14 cellular contexts compared by ENCODE assay signal in genomic region chr11:45209000-45209399, GRCh38.
DNase-seq lines count a peak whose midpoint lies in the region; ATAC-seq and TF ChIP-seq lines count a peak whose summit lies in the region.
"Had no signal": no experiment of that assay in that cellular context is flagged by ENCODE, and none has a peak within 500 bp of the region (broad histone marks: within the 10 kb centered on the region; RNA-seq: fewer than 3 reads in every experiment).

No MANE protein-coding gene starts in this region.

- 82 to 85% methylated on average over 17 to 23 of the region's 23 CpGs for WGBS in heart right ventricle, 2 donors
- 78% methylated on average over 23 of the region's 23 CpGs for WGBS in urinary bladder

- H3K27ac ChIP-seq in heart right ventricle (peak overlapping the region in 6 of 10 donors; percentile 78 to 92 (median 80)), lower lobe of right lung (peak overlapping the region; percentile 86), rectal smooth muscle tissue (ENCODE audit: low read depth, low read length) (peak overlapping the region; percentile 93), urinary bladder (ENCODE audit: low read depth) (peak overlapping the region; percentile 54)
- no peak overlapping the region for H3K27ac ChIP-seq in effector memory CD4-positive, alpha-beta T cell (ENCODE audit: insufficient read depth, low read length, poor library complexity, severe bottlenecking)
- H3K27ac ChIP-seq: SJCRH30 had no signal

- no peaks in the 10 kb centered on the region for H3K9me3 ChIP-seq in heart right ventricle
- no peaks in the 10 kb centered on the region for H3K9me3 ChIP-seq in lower lobe of right lung
- no peaks in the 10 kb centered on the region for H3K9me3 ChIP-seq in effector memory CD4-positive, alpha-beta T cell (ENCODE audit: control insufficient read depth, low read length)
- H3K9me3 ChIP-seq: SJCRH30 had no signal

- ATAC-seq in heart right ventricle: no peak
- no peak for ATAC-seq in lower lobe of right lung
- ATAC-seq: activated T-cell treated with anti-CD3 and anti-CD28 coated beads, Interleukin-2, amount 50 U/mL, for 72 hours; T-helper 17 cell had no signal

- no peak overlapping the region for H3K4me3 ChIP-seq in heart right ventricle
- H3K4me3 ChIP-seq in lower lobe of right lung: no peak overlapping the region
- H3K4me3 ChIP-seq in rectal smooth muscle tissue (ENCODE audit: low read length): no peak overlapping the region
- H3K4me3 ChIP-seq in urinary bladder (ENCODE audit: low read depth, low read length): no peak overlapping the region
- no peak overlapping the region for H3K4me3 ChIP-seq in effector memory CD4-positive, alpha-beta T cell (ENCODE audit: insufficient read depth, low read depth, low read length, poor library complexity, severe bottlenecking)
- H3K4me3 ChIP-seq: SJCRH30 had no signal

- H3K9ac ChIP-seq in rectal smooth muscle tissue (ENCODE audit: low read length): no peak overlapping the region

- no peak for DNase-seq in heart right ventricle
- no peak for DNase-seq in cardiac septum (ENCODE audit: low spot score)
- no peak for DNase-seq in lower lobe of right lung
- no peak for DNase-seq in NCI-H1105 treated with DMSO at 0.1 percent for 48 hours (lab: John Stamatoyannopoulos, UW)
- no peak for DNase-seq in DMS79 treated with DMSO at 0.1 percent for 48 hours (lab: John Stamatoyannopoulos, UW)
- no peak for DNase-seq in effector memory CD4-positive, alpha-beta T cell
- DNase-seq: activated T-cell treated with anti-CD3 and anti-CD28 coated beads, Interleukin-2, amount 50 U/mL, for 72 hours; GF-D8; hippocampal formation; SJCRH30; stimulated activated CD4-positive, alpha-beta T cell treated with anti-CD3 and anti-CD28 coated beads, Interleukin-2, amount 100 ng/mL, for 24 hours; T-helper 17 cell had no signal

- H3K36me3 ChIP-seq in heart right ventricle (peaks cover 0 to 35% (median 3%) of the 10 kb centered on the region in 9 donors), lower lobe of right lung (peaks cover 34% of the 10 kb centered on the region), rectal smooth muscle tissue (ENCODE audit: control insufficient read depth, insufficient read depth, low read length) (no peaks in the 10 kb centered on the region), urinary bladder (ENCODE audit: insufficient read depth) (peaks cover 3% of the 10 kb centered on the region)
- peaks cover 17% of the 10 kb centered on the region for H3K36me3 ChIP-seq in effector memory CD4-positive, alpha-beta T cell (ENCODE audit: control insufficient read depth, insufficient read depth, low read length)

- intact Hi-C loops in heart right ventricle (cut with DNase I) (loop anchor here in 1 of 10 donors (2.0 kb wide), 1 partner anchor 14 kb away; no protein-coding TSS in a partner anchor), cardiac septum (cut with DNase I) (loop anchor here (2.0 kb wide), 1 partner anchor 26 kb away; no protein-coding TSS in a partner anchor), lower lobe of right lung (cut with DNase I) (no loop called here)

- TF ChIP-seq CTCF in heart right ventricle (IDR thresholded peaks at IDR 0.05) (no peak), lower lobe of right lung (IDR thresholded peaks at IDR 0.05) (no peak)

- no peaks in the 10 kb centered on the region for H3K27me3 ChIP-seq in heart right ventricle
- H3K27me3 ChIP-seq in lower lobe of right lung (ENCODE audit: low read depth): no peaks in the 10 kb centered on the region
- H3K27me3 ChIP-seq in rectal smooth muscle tissue (ENCODE audit: control insufficient read depth, insufficient read depth, low read length): no peaks in the 10 kb centered on the region
- no peaks in the 10 kb centered on the region for H3K27me3 ChIP-seq in effector memory CD4-positive, alpha-beta T cell (replicated peaks; ENCODE audit: control insufficient read depth, insufficient read depth, low read length, poor library complexity, severe bottlenecking)
- H3K27me3 ChIP-seq: SJCRH30 had no signal

- H3K4me1 ChIP-seq in heart right ventricle (peaks cover 20 to 37% (median 31%) of the 10 kb centered on the region in 9 donors), lower lobe of right lung (peaks cover 28% of the 10 kb centered on the region), rectal smooth muscle tissue (ENCODE audit: control insufficient read depth, insufficient read depth, low read length) (peaks cover 16% of the 10 kb centered on the region), urinary bladder (ENCODE audit: insufficient read depth) (no peaks in the 10 kb centered on the region)
- no peaks in the 10 kb centered on the region for H3K4me1 ChIP-seq in effector memory CD4-positive, alpha-beta T cell (ENCODE audit: control insufficient read depth, insufficient read depth, low read length, poor library complexity, severe bottlenecking)
- H3K4me1 ChIP-seq: SJCRH30 had no signal
